ENCODE assay signal across 9 cellular contexts in the genomic region with DNA sequence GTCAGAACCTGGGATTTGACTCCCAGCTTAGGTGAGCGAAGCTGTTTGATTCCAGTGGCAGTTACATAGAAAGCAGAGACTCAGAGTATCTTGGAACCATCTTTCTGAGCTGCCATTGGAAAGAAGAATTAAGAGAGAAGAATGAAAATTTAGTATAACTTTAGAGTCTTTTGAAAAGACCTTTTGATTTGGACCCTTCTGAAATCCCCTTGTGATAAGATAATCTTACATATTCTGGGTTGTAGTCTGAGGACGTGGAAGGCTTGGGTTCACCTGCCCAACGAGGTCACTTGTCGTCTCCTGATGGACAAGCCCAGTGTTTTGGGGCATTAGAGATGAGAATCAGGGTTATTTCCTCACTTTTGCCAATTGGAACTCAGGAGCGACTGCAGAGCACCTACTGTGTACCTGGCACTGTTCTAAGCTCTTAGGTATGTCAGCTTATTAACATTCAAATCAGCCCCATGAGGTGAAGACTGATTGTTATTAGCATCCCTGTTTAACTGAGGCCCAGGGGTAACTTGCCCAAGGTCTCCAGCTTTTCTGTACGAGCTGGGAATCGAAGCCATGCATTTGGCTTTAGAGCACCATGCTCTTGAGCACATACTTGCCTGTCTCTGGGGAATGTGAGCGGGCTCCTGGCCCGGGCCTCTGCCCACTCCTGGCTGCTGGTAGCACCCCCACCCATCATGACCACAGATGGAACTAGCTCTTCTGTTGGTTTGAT. TPM values are rescaled to one million over a fixed set of nuclear protein-coding genes. Genes with fewer than 3 reads are reported as not detected.
DNase-seq lines count a peak whose midpoint lies in the region; ATAC-seq and TF ChIP-seq lines count a peak whose summit lies in the region.
"Had no signal": no experiment of that assay in that cellular context is flagged by ENCODE, and none has a peak within 500 bp of the region (broad histone marks: within the 10 kb centered on the region; RNA-seq: fewer than 3 reads in every experiment).

No MANE protein-coding gene starts in this region.

- no peak for ATAC-seq in Panc1
- no peak for ATAC-seq in stimulated activated memory B cell treated with anti-CD40 and anti-IgM and Interleukin-4, amounts not matched to agents 10 μg/mL and 1 μg/mL and 100 μg/mL, for 72 hours
- ATAC-seq in GM19455 (IDR thresholded peaks at IDR 0.05; ENCODE audit: unreplicated experiment): no peak

- H3K4me3 Mint-ChIP-seq in activated CD4-positive, alpha-beta T cell treated with anti-CD3 and anti-CD28 coated beads, Interleukin-2, amount 10 ng/mL, durations not matched to agents 24 days and 14 days: peak overlapping the region; percentile 96
- H3K4me3 Mint-ChIP-seq in glutamatergic neuron (ENCODE audit: unreplicated experiment): no peak overlapping the region
- peak overlapping the region; percentile 92 for H3K4me3 Mint-ChIP-seq in stimulated activated memory B cell treated with anti-CD40 and anti-IgM and Interleukin-4, amounts not matched to agents 10 μg/mL and 1 μg/mL and 100 μg/mL, for 72 hours

- TF ChIP-seq CTCF in Panc1 (IDR thresholded peaks at IDR 0.05) (peak; percentile 69; the same call in 1 of the 2 replicates), glutamatergic neuron (IDR thresholded peaks at IDR 0.05; ENCODE audit: partially characterized antibody, unreplicated experiment) (peak; percentile 58)

- no TSS peak for BruUV-seq in Panc1 (replicated peaks; lab: Mats Ljungman, UMichigan)

- CTCF ChIA-PET in Panc1 (lab: Charles Lee): interaction anchor here (0.6 kb wide), 2 partner anchors 13 to 40 kb away, joined by 3 to 5 read pairs; no protein-coding TSS in a partner anchor

- H3K27ac ChIP-seq in Panc1 (ENCODE audit: low read length): no peak overlapping the region
- H3K27ac ChIP-seq: uterus had no signal

- no peak overlapping the region for H3K4me3 ChIP-seq in Panc1 (ENCODE audit: low read depth in 2 of 2, low read length in 2 of 2)

- in situ Hi-C loops in Panc1 (cut with HindIII; ENCODE audit: low pct_unique_long_range_greater_than_20kb, low sequenced_read_pairs): no loop called here

- H3K27ac Mint-ChIP-seq in activated CD4-positive, alpha-beta T cell treated with anti-CD3 and anti-CD28 coated beads, Interleukin-2, amount 10 ng/mL, durations not matched to agents 24 days and 14 days: peak overlapping the region; percentile 70
- no peak overlapping the region for H3K27ac Mint-ChIP-seq in glutamatergic neuron (ENCODE audit: unreplicated experiment)
- peak overlapping the region; percentile 80 for H3K27ac Mint-ChIP-seq in stimulated activated memory B cell treated with anti-CD40 and anti-IgM and Interleukin-4, amounts not matched to agents 10 μg/mL and 1 μg/mL and 100 μg/mL, for 72 hours

- no peaks in the 10 kb centered on the region for H3K9me3 Mint-ChIP-seq in activated CD4-positive, alpha-beta T cell treated with anti-CD3 and anti-CD28 coated beads, Interleukin-2, amount 10 ng/mL, durations not matched to agents 24 days and 14 days
- peaks cover 5% of the 10 kb centered on the region for H3K9me3 Mint-ChIP-seq in glutamatergic neuron (ENCODE audit: unreplicated experiment)
- no peaks in the 10 kb centered on the region for H3K9me3 Mint-ChIP-seq in stimulated activated memory B cell treated with anti-CD40 and anti-IgM and Interleukin-4, amounts not matched to agents 10 μg/mL and 1 μg/mL and 100 μg/mL, for 72 hours

- no peaks in the 10 kb centered on the region for H3K27me3 Mint-ChIP-seq in activated CD4-positive, alpha-beta T cell treated with anti-CD3 and anti-CD28 coated beads, Interleukin-2, amount 10 ng/mL, durations not matched to agents 24 days and 14 days
- peaks cover 6% of the 10 kb centered on the region for H3K27me3 Mint-ChIP-seq in glutamatergic neuron (ENCODE audit: unreplicated experiment)
- no peaks in the 10 kb centered on the region for H3K27me3 Mint-ChIP-seq in stimulated activated memory B cell treated with anti-CD40 and anti-IgM and Interleukin-4, amounts not matched to agents 10 μg/mL and 1 μg/mL and 100 μg/mL, for 72 hours

- intact Hi-C loops in activated CD4-positive, alpha-beta T cell treated with anti-CD3 and anti-CD28 coated beads, Interleukin-2, amount 10 ng/mL, durations not matched to agents 24 days and 14 days (cut with micrococcal nuclease): loop anchor here (1.0 to 5.0 kb wide), 3 partner anchors 12 to 1450 kb away; a partner anchor contains a TSS
- intact Hi-C loops in Panc1 (cut with micrococcal nuclease; ENCODE audit: unreplicated experiment): no loop called here

- no peaks in the 10 kb centered on the region for H3K9me3 ChIP-seq in Panc1 (ENCODE audit: control insufficient read depth, insufficient read depth, low read depth, low read length)
- H3K9me3 ChIP-seq: uterus had no signal

- H3K36me3 Mint-ChIP-seq in activated CD4-positive, alpha-beta T cell treated with anti-CD3 and anti-CD28 coated beads, Interleukin-2, amount 10 ng/mL, durations not matched to agents 24 days and 14 days (ENCODE audit: low read depth): peaks cover 47% of the 10 kb centered on the region
- H3K36me3 Mint-ChIP-seq in glutamatergic neuron (ENCODE audit: unreplicated experiment): no peaks in the 10 kb centered on the region
- no peaks in the 10 kb centered on the region for H3K36me3 Mint-ChIP-seq in stimulated activated memory B cell treated with anti-CD40 and anti-IgM and Interleukin-4, amounts not matched to agents 10 μg/mL and 1 μg/mL and 100 μg/mL, for 72 hours

- no peaks in the 10 kb centered on the region for H3K4me1 ChIP-seq in Panc1 (ENCODE audit: control insufficient read depth, insufficient read depth, low read length)
- H3K4me1 ChIP-seq: uterus had no signal

- POLR2A ChIA-PET in Panc1 (lab: Charles Lee): no interaction called here

- peaks cover 8% of the 10 kb centered on the region for H3K27me3 ChIP-seq in Panc1 (ENCODE audit: control insufficient read depth, insufficient read depth, low read length)

- DNase-seq in activated CD4-positive, alpha-beta T cell treated with anti-CD3 and anti-CD28 coated beads, Interleukin-2, amount 10 ng/mL, durations not matched to agents 24 days and 14 days: no peak
- DNase-seq in activated CD4-positive, alpha-beta T cell treated with anti-CD3 and anti-CD28 coated beads for 1 hour: no peak
- no peak for DNase-seq in Panc1 (ENCODE audit: low read depth, low spot score)
- no peak for DNase-seq in glutamatergic neuron
- no peak for DNase-seq in NCI-H748 treated with DMSO at 0.1 percent for 48 hours (lab: John Stamatoyannopoulos, UW)
- DNase-seq in cortex of kidney (lab: John Stamatoyannopoulos, UW): no peak
- DNase-seq: uterus had no signal

- peaks cover 67% of the 10 kb centered on the region for H3K4me1 Mint-ChIP-seq in activated CD4-positive, alpha-beta T cell treated with anti-CD3 and anti-CD28 coated beads, Interleukin-2, amount 10 ng/mL, durations not matched to agents 24 days and 14 days
- H3K4me1 Mint-ChIP-seq in glutamatergic neuron (ENCODE audit: low read depth, unreplicated experiment): peaks cover 12% of the 10 kb centered on the region
- peaks cover 40% of the 10 kb centered on the region for H3K4me1 Mint-ChIP-seq in stimulated activated memory B cell treated with anti-CD40 and anti-IgM and Interleukin-4, amounts not matched to agents 10 μg/mL and 1 μg/mL and 100 μg/mL, for 72 hours

- no peaks in the 10 kb centered on the region; the same call in 1 of the 2 replicates for H3K36me3 ChIP-seq in Panc1 (ENCODE audit: control insufficient read depth, insufficient read depth, low read length)
- H3K36me3 ChIP-seq: uterus had no signal

RNA-seq across cellular contexts. Expression of a gene that starts 2.9 kb away (rescaled TPM):
- total RNA-seq in activated CD4-positive, alpha-beta T cell treated with anti-CD3 and anti-CD28 coated beads, Interleukin-2, amount 10 ng/mL, durations not matched to agents 24 days and 14 days: 118 and 120 TPM in 2 replicates
- 1.7 TPM for total RNA-seq in Panc1 (2021; ENCODE audit: unreplicated experiment)
- polyA plus RNA-seq in Panc1 (2012; ENCODE audit: insufficient read length): 3.2 TPM
- 8.1 TPM for total RNA-seq in glutamatergic neuron (ENCODE audit: unreplicated experiment)

Comparison
In these comparisons a context has a peak if more than half of its experiments do, and no peak if none do; other contexts are left out.
1. RNA of a gene that starts 2.9 kb away (total RNA-seq): 118 to 120 TPM in activated CD4-positive, alpha-beta T cell treated with anti-CD3 and anti-CD28 coated beads, Interleukin-2, amount 10 ng/mL, durations not matched to agents 24 days and 14 days; 8.1 TPM in glutamatergic neuron (single experiment) and 1.7 TPM in Panc1 (single experiment); every median in the first group is over 10 times any median in the second.